2 cellular contexts compared by ENCODE assay signal in genomic region chr20:31820228-31820627, GRCh38.
TF ChIP-seq lines count a peak whose summit lies in the region.

No MANE protein-coding gene starts in this region.

TF ChIP-seq in K562, 482 proteins besides CTCF, POLR2A, EP300 and RAD21:
- TF ChIP-seq POLR2G (IDR thresholded peaks at IDR 0.05; ENCODE audit: low read depth, low read length) (peak; percentile 29; the same call in 1 of the 2 replicates), FIP1L1 (IDR thresholded peaks at IDR 0.05; ENCODE audit: low read depth, low read length, poor library complexity, severe bottlenecking) (no peak)

TF ChIP-seq in SK-N-SH, 30 proteins besides CTCF, POLR2A, EP300 and RAD21:
- no peak for TF ChIP-seq NFIC (IDR thresholded peaks at IDR 0.05; ENCODE audit: borderline replicate concordance)
- no peak for TF ChIP-seq TAF1 (IDR thresholded peaks at IDR 0.05; ENCODE audit: borderline replicate concordance, low read depth, low read length)
- TF ChIP-seq, protein P1, sequence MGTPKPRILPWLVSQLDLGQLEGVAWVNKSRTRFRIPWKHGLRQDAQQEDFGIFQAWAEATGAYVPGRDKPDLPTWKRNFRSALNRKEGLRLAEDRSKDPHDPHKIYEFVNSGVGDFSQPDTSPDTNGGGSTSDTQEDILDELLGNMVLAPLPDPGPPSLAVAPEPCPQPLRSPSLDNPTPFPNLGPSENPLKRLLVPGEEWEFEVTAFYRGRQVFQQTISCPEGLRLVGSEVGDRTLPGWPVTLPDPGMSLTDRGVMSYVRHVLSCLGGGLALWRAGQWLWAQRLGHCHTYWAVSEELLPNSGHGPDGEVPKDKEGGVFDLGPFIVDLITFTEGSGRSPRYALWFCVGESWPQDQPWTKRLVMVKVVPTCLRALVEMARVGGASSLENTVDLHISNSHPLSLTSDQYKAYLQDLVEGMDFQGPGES (IDR thresholded peaks at IDR 0.05; ENCODE audit: low read depth, low read length): no peak
- TF ChIP-seq RXRA (IDR thresholded peaks at IDR 0.05; ENCODE audit: borderline replicate concordance, low read depth): no peak
- TF ChIP-seq FOSL2 (IDR thresholded peaks at IDR 0.05; ENCODE audit: borderline replicate concordance, low read depth): no peak
- no peak for TF ChIP-seq FOXM1 (IDR thresholded peaks at IDR 0.05; ENCODE audit: low read depth)
- no peak for TF ChIP-seq TEAD4 (IDR thresholded peaks at IDR 0.05; ENCODE audit: borderline replicate concordance, insufficient read depth)
- TF ChIP-seq, protein P2, sequence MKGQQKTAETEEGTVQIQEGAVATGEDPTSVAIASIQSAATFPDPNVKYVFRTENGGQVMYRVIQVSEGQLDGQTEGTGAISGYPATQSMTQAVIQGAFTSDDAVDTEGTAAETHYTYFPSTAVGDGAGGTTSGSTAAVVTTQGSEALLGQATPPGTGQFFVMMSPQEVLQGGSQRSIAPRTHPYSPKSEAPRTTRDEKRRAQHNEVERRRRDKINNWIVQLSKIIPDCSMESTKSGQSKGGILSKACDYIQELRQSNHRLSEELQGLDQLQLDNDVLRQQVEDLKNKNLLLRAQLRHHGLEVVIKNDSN (IDR thresholded peaks at IDR 0.05; ENCODE audit: borderline replicate concordance, low read depth): no peak
- no peak for TF ChIP-seq YY1 (IDR thresholded peaks at IDR 0.05; ENCODE audit: low read depth)
- TF ChIP-seq MEF2A (IDR thresholded peaks at IDR 0.05; ENCODE audit: borderline replicate concordance, low read depth): no peak
- TF ChIP-seq ELF1 (IDR thresholded peaks at IDR 0.05): no peak
- no peak for TF ChIP-seq POLR2AphosphoS5 (IDR thresholded peaks at IDR 0.05; ENCODE audit: low read depth, low read length)
- TF ChIP-seq RCOR1 (IDR thresholded peaks at IDR 0.05; ENCODE audit: low read length): no peak
- TF ChIP-seq GATA2 (CRISPR knock-in tag; IDR thresholded peaks at IDR 0.05): no peak
- TF ChIP-seq, protein P3, sequence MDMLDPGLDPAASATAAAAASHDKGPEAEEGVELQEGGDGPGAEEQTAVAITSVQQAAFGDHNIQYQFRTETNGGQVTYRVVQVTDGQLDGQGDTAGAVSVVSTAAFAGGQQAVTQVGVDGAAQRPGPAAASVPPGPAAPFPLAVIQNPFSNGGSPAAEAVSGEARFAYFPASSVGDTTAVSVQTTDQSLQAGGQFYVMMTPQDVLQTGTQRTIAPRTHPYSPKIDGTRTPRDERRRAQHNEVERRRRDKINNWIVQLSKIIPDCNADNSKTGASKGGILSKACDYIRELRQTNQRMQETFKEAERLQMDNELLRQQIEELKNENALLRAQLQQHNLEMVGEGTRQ (IDR thresholded peaks at IDR 0.05; ENCODE audit: borderline replicate concordance, low read depth, low read length): no peak
- TF ChIP-seq, protein P4, sequence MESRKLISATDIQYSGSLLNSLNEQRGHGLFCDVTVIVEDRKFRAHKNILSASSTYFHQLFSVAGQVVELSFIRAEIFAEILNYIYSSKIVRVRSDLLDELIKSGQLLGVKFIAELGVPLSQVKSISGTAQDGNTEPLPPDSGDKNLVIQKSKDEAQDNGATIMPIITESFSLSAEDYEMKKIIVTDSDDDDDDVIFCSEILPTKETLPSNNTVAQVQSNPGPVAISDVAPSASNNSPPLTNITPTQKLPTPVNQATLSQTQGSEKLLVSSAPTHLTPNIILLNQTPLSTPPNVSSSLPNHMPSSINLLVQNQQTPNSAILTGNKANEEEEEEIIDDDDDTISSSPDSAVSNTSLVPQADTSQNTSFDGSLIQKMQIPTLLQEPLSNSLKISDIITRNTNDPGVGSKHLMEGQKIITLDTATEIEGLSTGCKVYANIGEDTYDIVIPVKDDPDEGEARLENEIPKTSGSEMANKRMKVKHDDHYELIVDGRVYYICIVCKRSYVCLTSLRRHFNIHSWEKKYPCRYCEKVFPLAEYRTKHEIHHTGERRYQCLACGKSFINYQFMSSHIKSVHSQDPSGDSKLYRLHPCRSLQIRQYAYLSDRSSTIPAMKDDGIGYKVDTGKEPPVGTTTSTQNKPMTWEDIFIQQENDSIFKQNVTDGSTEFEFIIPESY (IDR thresholded peaks at IDR 0.05; ENCODE audit: borderline replicate concordance, low read depth): no peak
